In the genomic region with DNA sequence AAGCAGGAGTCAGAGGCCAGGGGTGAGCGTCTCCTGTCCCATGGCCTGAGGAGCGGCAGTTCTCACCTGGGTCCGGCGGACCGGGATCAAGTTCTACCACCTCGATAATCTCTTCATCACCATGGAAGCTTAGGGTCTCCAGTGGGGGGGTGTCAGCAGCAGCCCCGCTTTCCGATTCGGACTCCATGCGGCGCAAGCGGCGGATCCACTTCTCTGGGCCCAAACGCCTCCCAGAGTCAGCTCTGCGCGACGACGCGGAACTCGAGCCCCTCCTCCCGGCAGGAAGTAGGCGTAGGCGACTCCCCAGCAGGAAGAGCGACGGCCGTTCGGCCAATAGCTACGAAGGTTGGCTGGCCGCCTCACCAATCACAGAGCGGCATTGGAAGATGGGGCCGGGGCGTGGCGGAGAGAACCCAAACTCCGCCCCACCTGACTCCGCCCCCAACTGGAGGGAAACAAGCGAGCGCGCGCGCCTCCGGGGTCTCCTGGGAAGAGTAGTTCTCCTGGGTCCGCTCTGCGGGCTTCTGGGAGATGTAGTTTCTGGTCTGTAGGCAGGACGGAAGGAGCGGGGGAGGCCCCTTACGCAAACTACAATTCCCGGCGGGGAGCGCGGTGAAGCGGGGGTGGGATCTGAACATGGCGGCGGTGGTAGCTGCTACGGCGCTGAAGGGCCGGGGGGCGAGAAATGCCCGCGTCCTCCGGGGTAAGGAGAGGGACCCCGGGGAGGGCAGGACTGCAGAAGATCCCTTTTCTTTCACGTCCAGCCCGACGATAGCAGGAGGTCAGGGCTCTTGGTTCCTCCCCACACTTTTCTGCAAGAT, we compare ENCODE assay signal across 1 cellular context.
TF ChIP-seq lines count a peak whose summit lies in the region.

A gene with protein sequence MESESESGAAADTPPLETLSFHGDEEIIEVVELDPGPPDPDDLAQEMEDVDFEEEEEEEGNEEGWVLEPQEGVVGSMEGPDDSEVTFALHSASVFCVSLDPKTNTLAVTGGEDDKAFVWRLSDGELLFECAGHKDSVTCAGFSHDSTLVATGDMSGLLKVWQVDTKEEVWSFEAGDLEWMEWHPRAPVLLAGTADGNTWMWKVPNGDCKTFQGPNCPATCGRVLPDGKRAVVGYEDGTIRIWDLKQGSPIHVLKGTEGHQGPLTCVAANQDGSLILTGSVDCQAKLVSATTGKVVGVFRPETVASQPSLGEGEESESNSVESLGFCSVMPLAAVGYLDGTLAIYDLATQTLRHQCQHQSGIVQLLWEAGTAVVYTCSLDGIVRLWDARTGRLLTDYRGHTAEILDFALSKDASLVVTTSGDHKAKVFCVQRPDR (minus strand): TSS at position 238 of the 821 bp plus-strand sequence. CDS start 51 bp downstream, at position 187.
A gene with protein sequence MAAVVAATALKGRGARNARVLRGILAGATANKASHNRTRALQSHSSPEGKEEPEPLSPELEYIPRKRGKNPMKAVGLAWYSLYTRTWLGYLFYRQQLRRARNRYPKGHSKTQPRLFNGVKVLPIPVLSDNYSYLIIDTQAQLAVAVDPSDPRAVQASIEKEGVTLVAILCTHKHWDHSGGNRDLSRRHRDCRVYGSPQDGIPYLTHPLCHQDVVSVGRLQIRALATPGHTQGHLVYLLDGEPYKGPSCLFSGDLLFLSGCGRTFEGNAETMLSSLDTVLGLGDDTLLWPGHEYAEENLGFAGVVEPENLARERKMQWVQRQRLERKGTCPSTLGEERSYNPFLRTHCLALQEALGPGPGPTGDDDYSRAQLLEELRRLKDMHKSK (plus strand): TSS at position 620 of the 821 bp plus-strand sequence. CDS start 17 bp downstream, at position 637.

TF ChIP-seq in HepG2, 621 proteins besides CTCF, POLR2A, EP300 and RAD21 (continued from another document and continues in another):
- TF ChIP-seq, protein P1, sequence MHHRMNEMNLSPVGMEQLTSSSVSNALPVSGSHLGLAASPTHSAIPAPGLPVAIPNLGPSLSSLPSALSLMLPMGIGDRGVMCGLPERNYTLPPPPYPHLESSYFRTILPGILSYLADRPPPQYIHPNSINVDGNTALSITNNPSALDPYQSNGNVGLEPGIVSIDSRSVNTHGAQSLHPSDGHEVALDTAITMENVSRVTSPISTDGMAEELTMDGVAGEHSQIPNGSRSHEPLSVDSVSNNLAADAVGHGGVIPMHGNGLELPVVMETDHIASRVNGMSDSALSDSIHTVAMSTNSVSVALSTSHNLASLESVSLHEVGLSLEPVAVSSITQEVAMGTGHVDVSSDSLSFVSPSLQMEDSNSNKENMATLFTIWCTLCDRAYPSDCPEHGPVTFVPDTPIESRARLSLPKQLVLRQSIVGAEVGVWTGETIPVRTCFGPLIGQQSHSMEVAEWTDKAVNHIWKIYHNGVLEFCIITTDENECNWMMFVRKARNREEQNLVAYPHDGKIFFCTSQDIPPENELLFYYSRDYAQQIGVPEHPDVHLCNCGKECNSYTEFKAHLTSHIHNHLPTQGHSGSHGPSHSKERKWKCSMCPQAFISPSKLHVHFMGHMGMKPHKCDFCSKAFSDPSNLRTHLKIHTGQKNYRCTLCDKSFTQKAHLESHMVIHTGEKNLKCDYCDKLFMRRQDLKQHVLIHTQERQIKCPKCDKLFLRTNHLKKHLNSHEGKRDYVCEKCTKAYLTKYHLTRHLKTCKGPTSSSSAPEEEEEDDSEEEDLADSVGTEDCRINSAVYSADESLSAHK (CRISPR knock-in tag; IDR thresholded peaks at IDR 0.05; ENCODE audit: borderline replicate concordance): 0 out of 2 replicates have a peak, but pooled peaks have one; percentile 36
- TF ChIP-seq, protein P2, sequence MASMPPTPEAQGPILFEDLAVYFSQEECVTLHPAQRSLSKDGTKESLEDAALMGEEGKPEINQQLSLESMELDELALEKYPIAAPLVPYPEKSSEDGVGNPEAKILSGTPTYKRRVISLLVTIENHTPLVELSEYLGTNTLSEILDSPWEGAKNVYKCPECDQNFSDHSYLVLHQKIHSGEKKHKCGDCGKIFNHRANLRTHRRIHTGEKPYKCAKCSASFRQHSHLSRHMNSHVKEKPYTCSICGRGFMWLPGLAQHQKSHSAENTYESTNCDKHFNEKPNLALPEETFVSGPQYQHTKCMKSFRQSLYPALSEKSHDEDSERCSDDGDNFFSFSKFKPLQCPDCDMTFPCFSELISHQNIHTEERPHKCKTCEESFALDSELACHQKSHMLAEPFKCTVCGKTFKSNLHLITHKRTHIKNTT (CRISPR knock-in tag; IDR thresholded peaks at IDR 0.05): 0 out of 2 replicates have a peak, but pooled peaks have one; percentile 63
- TF ChIP-seq MAFF (IDR thresholded peaks at IDR 0.05; ENCODE audit: low read depth, low read length): no peak
- TF ChIP-seq STAG1 (CRISPR knock-in tag; IDR thresholded peaks at IDR 0.05): peak; percentile 34
- no peak for TF ChIP-seq RFX1 (IDR thresholded peaks at IDR 0.05)
- peak; percentile 70 for TF ChIP-seq TARDBP (CRISPR knock-in tag; IDR thresholded peaks at IDR 0.05)
- TF ChIP-seq NFRKB (IDR thresholded peaks at IDR 0.05): no peak
- TF ChIP-seq MEIS2 (CRISPR knock-in tag; IDR thresholded peaks at IDR 0.05): peak; percentile 74
- no peak; the same call in 1 of the 2 replicates for TF ChIP-seq SALL1 (CRISPR knock-in tag; IDR thresholded peaks at IDR 0.05)
- TF ChIP-seq SOX5 (CRISPR knock-in tag; IDR thresholded peaks at IDR 0.05; ENCODE audit: borderline replicate concordance): peak; percentile 42; the same call in 1 of the 2 replicates
- TF ChIP-seq MXD4 (CRISPR knock-in tag; IDR thresholded peaks at IDR 0.05): peak; percentile 45; the same call in 1 of the 2 replicates
- TF ChIP-seq KDM6A (CRISPR knock-in tag; IDR thresholded peaks at IDR 0.05; ENCODE audit: low read depth): no peak
- TF ChIP-seq, protein P3, sequence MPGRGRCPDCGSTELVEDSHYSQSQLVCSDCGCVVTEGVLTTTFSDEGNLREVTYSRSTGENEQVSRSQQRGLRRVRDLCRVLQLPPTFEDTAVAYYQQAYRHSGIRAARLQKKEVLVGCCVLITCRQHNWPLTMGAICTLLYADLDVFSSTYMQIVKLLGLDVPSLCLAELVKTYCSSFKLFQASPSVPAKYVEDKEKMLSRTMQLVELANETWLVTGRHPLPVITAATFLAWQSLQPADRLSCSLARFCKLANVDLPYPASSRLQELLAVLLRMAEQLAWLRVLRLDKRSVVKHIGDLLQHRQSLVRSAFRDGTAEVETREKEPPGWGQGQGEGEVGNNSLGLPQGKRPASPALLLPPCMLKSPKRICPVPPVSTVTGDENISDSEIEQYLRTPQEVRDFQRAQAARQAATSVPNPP (CRISPR knock-in tag; IDR thresholded peaks at IDR 0.05): no peak
- TF ChIP-seq, protein P4, sequence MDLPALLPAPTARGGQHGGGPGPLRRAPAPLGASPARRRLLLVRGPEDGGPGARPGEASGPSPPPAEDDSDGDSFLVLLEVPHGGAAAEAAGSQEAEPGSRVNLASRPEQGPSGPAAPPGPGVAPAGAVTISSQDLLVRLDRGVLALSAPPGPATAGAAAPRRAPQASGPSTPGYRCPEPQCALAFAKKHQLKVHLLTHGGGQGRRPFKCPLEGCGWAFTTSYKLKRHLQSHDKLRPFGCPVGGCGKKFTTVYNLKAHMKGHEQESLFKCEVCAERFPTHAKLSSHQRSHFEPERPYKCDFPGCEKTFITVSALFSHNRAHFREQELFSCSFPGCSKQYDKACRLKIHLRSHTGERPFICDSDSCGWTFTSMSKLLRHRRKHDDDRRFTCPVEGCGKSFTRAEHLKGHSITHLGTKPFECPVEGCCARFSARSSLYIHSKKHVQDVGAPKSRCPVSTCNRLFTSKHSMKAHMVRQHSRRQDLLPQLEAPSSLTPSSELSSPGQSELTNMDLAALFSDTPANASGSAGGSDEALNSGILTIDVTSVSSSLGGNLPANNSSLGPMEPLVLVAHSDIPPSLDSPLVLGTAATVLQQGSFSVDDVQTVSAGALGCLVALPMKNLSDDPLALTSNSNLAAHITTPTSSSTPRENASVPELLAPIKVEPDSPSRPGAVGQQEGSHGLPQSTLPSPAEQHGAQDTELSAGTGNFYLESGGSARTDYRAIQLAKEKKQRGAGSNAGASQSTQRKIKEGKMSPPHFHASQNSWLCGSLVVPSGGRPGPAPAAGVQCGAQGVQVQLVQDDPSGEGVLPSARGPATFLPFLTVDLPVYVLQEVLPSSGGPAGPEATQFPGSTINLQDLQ (CRISPR knock-in tag; IDR thresholded peaks at IDR 0.05): no peak
- no peak for TF ChIP-seq CHCHD3 (CRISPR knock-in tag; IDR thresholded peaks at IDR 0.05)
- no peak for TF ChIP-seq ZNF780A (CRISPR knock-in tag; IDR thresholded peaks at IDR 0.05)
- TF ChIP-seq ISX (CRISPR knock-in tag; conservative IDR thresholded peaks at IDR 0.05): peak; percentile 76; the same call in 1 of the 2 replicates
- TF ChIP-seq NAIF1 (CRISPR knock-in tag; IDR thresholded peaks at IDR 0.05; ENCODE audit: borderline replicate concordance): 0 out of 2 replicates have a peak, but pooled peaks have one; percentile 69
- TF ChIP-seq, protein P5, sequence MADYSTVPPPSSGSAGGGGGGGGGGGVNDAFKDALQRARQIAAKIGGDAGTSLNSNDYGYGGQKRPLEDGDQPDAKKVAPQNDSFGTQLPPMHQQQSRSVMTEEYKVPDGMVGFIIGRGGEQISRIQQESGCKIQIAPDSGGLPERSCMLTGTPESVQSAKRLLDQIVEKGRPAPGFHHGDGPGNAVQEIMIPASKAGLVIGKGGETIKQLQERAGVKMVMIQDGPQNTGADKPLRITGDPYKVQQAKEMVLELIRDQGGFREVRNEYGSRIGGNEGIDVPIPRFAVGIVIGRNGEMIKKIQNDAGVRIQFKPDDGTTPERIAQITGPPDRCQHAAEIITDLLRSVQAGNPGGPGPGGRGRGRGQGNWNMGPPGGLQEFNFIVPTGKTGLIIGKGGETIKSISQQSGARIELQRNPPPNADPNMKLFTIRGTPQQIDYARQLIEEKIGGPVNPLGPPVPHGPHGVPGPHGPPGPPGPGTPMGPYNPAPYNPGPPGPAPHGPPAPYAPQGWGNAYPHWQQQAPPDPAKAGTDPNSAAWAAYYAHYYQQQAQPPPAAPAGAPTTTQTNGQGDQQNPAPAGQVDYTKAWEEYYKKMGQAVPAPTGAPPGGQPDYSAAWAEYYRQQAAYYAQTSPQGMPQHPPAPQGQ (CRISPR knock-in tag; IDR thresholded peaks at IDR 0.05; ENCODE audit: borderline replicate concordance): no peak
- TF ChIP-seq ZNF468 (CRISPR knock-in tag; IDR thresholded peaks at IDR 0.05): no peak
- TF ChIP-seq CBX5 (CRISPR knock-in tag; IDR thresholded peaks at IDR 0.05; ENCODE audit: borderline replicate concordance): no peak; the same call in 1 of the 2 replicates
- no peak for TF ChIP-seq NFIC (IDR thresholded peaks at IDR 0.05; ENCODE audit: low read length)
- TF ChIP-seq ZNF761 (CRISPR knock-in tag; conservative IDR thresholded peaks at IDR 0.05): no peak
- TF ChIP-seq, protein P6, sequence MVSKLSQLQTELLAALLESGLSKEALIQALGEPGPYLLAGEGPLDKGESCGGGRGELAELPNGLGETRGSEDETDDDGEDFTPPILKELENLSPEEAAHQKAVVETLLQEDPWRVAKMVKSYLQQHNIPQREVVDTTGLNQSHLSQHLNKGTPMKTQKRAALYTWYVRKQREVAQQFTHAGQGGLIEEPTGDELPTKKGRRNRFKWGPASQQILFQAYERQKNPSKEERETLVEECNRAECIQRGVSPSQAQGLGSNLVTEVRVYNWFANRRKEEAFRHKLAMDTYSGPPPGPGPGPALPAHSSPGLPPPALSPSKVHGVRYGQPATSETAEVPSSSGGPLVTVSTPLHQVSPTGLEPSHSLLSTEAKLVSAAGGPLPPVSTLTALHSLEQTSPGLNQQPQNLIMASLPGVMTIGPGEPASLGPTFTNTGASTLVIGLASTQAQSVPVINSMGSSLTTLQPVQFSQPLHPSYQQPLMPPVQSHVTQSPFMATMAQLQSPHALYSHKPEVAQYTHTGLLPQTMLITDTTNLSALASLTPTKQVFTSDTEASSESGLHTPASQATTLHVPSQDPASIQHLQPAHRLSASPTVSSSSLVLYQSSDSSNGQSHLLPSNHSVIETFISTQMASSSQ (IDR thresholded peaks at IDR 0.05; ENCODE audit: low read depth): peak; percentile 42; the same call in 1 of the 2 replicates
- TF ChIP-seq, protein P6 (CRISPR knock-in tag; IDR thresholded peaks at IDR 0.05; ENCODE audit: borderline replicate concordance): peak; percentile 33; the same call in 1 of the 2 replicates
- TF ChIP-seq, protein P7, sequence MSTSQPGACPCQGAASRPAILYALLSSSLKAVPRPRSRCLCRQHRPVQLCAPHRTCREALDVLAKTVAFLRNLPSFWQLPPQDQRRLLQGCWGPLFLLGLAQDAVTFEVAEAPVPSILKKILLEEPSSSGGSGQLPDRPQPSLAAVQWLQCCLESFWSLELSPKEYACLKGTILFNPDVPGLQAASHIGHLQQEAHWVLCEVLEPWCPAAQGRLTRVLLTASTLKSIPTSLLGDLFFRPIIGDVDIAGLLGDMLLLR (CRISPR knock-in tag; IDR thresholded peaks at IDR 0.05): no peak; the same call in none of the 2 replicates
- no peak for TF ChIP-seq ZNF720 (CRISPR knock-in tag; IDR thresholded peaks at IDR 0.05)
- no peak for TF ChIP-seq PAF1 (CRISPR knock-in tag; IDR thresholded peaks at IDR 0.05)
- peak; percentile 98 for TF ChIP-seq ZNF747 (CRISPR knock-in tag; IDR thresholded peaks at IDR 0.05; ENCODE audit: borderline replicate concordance)
- TF ChIP-seq ZBTB21 (CRISPR knock-in tag; IDR thresholded peaks at IDR 0.05): no peak
